8 cellular contexts compared by ENCODE assay signal in genomic region chr20:33443512-33444239, GRCh38. TPM values are rescaled to one million over a fixed set of nuclear protein-coding genes. Genes with fewer than 3 reads are reported as not detected.
DNase-seq lines count a peak whose midpoint lies in the region; ATAC-seq and TF ChIP-seq lines count a peak whose summit lies in the region.

Gene SNTA1, minus strand, starts transcription at chr20:33443763. Its CDS starts 143 bp downstream, at chr20:33443620.

- H3K4me1 ChIP-seq in vagina: peaks cover 17% of the 10 kb centered on the region

- TF ChIP-seq POLR2A in vagina (IDR thresholded peaks at IDR 0.05): no peak

- peak; percentile 78 for ATAC-seq in HG02759 (IDR thresholded peaks at IDR 0.05; ENCODE audit: unreplicated experiment)

- TF ChIP-seq CTCF in astrocyte of the cerebellum (IDR thresholded peaks at IDR 0.05; ENCODE audit: low read depth, low read length, missing control alignments): no peak
- TF ChIP-seq CTCF in vagina (IDR thresholded peaks at IDR 0.05): no peak

- H3K36me3 ChIP-seq in vagina: no peaks in the 10 kb centered on the region

- intact Hi-C loops in vagina (cut with DNase I): no loop called here

- DNase-seq in ELR (ENCODE audit: low read depth) (peak; percentile 87), NCI-H187 (lab: John Stamatoyannopoulos, UW) (peak; percentile 23 to 77), T1000 (lab: John Stamatoyannopoulos, UW) (peak; percentile 63), astrocyte of the cerebellum (ENCODE audit: low read depth) (no peak), hippocampal formation (lab: John Stamatoyannopoulos, UW) (peak; percentile 57 to 83), renal cortical epithelial cell (ENCODE audit: low read depth) (peak; percentile 41), vagina (ENCODE audit: extremely low spot score in 2 of 2) (peak in 1 of 2 donors; percentile 91)

- no peaks in the 10 kb centered on the region for H3K27me3 ChIP-seq in vagina

- in situ Hi-C loops in astrocyte of the cerebellum (cut with HindIII; ENCODE audit: low sequenced_read_pairs): no loop called here

- no peaks in the 10 kb centered on the region for H3K9me3 ChIP-seq in vagina

- peak within 1 kb of the TSS; percentile 74 for H3K27ac ChIP-seq in vagina

- peak within 1 kb of the TSS; percentile 55 for H3K4me3 ChIP-seq in astrocyte of the cerebellum (ENCODE audit: low read depth, low read length)
- peak within 1 kb of the TSS; percentile 63 to 93 for H3K4me3 ChIP-seq in vagina

RNA-seq across cellular contexts. Expression of gene SNTA1, which starts in this region (rescaled TPM):
- total RNA-seq in renal cortical epithelial cell (11.0 and 17.0 TPM in 2 replicates), vagina (23.8 TPM)
